ENCODE assay signal across 1 cellular context in the genomic region with DNA sequence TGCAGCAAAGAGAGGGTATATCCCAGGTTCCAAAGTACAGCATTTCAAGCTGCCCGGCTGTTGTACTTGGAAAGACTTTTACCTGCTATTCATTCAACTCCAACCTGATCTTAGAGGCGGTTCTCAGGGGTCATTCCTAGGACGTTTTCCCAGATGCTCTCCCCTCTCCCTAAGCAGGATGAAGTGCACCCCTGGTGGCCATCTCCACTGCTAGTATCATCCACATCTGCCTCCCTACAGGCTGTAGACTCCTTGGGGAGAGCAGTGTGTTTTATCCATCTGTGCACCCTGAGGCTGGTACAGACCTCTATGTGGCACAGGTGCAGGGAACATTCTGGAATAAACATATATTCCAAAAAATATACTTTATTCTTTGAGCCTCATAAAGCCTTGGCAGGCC.
TF ChIP-seq lines count a peak whose summit lies in the region.

No MANE protein-coding gene starts in this region.

TF ChIP-seq in GM23338, 12 proteins besides CTCF, POLR2A, EP300 and RAD21 (continued from another document):
- no peak for TF ChIP-seq ZNF462 (CRISPR knock-in tag; IDR thresholded peaks at IDR 0.05)
- TF ChIP-seq ZNF114 (CRISPR knock-in tag; IDR thresholded peaks at IDR 0.05) = no peak
